Comparison of ENCODE assay signal across 24 cellular contexts in genomic region chr4:16993966-16994840, GRCh38.
"Had no signal": no experiment of that assay in that cellular context is flagged by ENCODE, and none has a peak within 500 bp of the region (broad histone marks: within the 10 kb centered on the region; RNA-seq: fewer than 3 reads in every experiment).

No MANE protein-coding gene starts in this region.

- H3K4me3 Mint-ChIP-seq: naive thymus-derived CD8-positive, alpha-beta T cell; neural crest cell; stimulated activated memory B cell treated with anti-CD40 and anti-IgM and Interleukin-4, amounts not matched to agents 10 μg/mL and 1 μg/mL and 100 μg/mL, for 72 hours; stimulated activated naive CD8-positive, alpha-beta T cell treated with anti-CD3 and anti-CD28 coated beads, Interleukin-15, Interleukin-2, amounts not matched to agents 100 ng/mL and 50 ng/mL, for 24 hours had no signal

- H3K4me3 ChIP-seq: esophagus muscularis mucosa, gastroesophageal sphincter, lung, mucosa of descending colon, psoas muscle, right lobe of liver, tibial artery, upper lobe of left lung, uterus had no signal

- H3K4me1 Mint-ChIP-seq: naive thymus-derived CD8-positive, alpha-beta T cell; stimulated activated memory B cell treated with anti-CD40 and anti-IgM and Interleukin-4, amounts not matched to agents 10 μg/mL and 1 μg/mL and 100 μg/mL, for 72 hours had no signal

- H3K27ac ChIP-seq: epithelial cell of prostate, esophagus muscularis mucosa, gastroesophageal sphincter, parathyroid adenoma, psoas muscle, right lobe of liver, tibial artery, upper lobe of left lung, uterus had no signal

- H3K9ac ChIP-seq: parathyroid adenoma had no signal

- H3K9me3 ChIP-seq: esophagus muscularis mucosa, gastroesophageal sphincter, mucosa of descending colon, psoas muscle, right lobe of liver, tibial artery, upper lobe of left lung, uterus had no signal

- H3K27me3 ChIP-seq: esophagus muscularis mucosa, gastroesophageal sphincter, right lobe of liver, tibial artery, upper lobe of left lung, uterus had no signal

- DNase-seq: effector memory CD4-positive, alpha-beta T cell; glutamatergic neuron; kidney; left cardiac atrium; left ventricle myocardium superior; mesenchymal stem cell; mucosa of descending colon; naive thymus-derived CD8-positive, alpha-beta T cell; nucleus accumbens; psoas muscle; retina; right lobe of liver; stimulated activated CD4-positive, alpha-beta T cell treated with anti-CD3 and anti-CD28 coated beads, Interleukin-4, amount 100 ng/mL, for 24 hours; tibial artery; upper lobe of left lung; uterus had no signal

- H2AFZ ChIP-seq: parathyroid adenoma had no signal

- H3K9me3 Mint-ChIP-seq: naive thymus-derived CD8-positive, alpha-beta T cell; stimulated activated naive CD8-positive, alpha-beta T cell treated with anti-CD3 and anti-CD28 coated beads, Interleukin-15, Interleukin-2, amounts not matched to agents 100 ng/mL and 50 ng/mL, for 24 hours had no signal

- H3K79me2 ChIP-seq: parathyroid adenoma had no signal

- H3K36me3 Mint-ChIP-seq: naive thymus-derived CD8-positive, alpha-beta T cell; stimulated activated memory B cell treated with anti-CD40 and anti-IgM and Interleukin-4, amounts not matched to agents 10 μg/mL and 1 μg/mL and 100 μg/mL, for 72 hours had no signal

- H3K27me3 Mint-ChIP-seq: stimulated activated memory B cell treated with anti-CD40 and anti-IgM and Interleukin-4, amounts not matched to agents 10 μg/mL and 1 μg/mL and 100 μg/mL, for 72 hours; stimulated activated naive CD8-positive, alpha-beta T cell treated with anti-CD3 and anti-CD28 coated beads, Interleukin-15, Interleukin-2, amounts not matched to agents 100 ng/mL and 50 ng/mL, for 24 hours had no signal

- H3K4me1 ChIP-seq: esophagus muscularis mucosa, gastroesophageal sphincter, parathyroid adenoma, psoas muscle, right lobe of liver, tibial artery, upper lobe of left lung, uterus had no signal

- H3K36me3 ChIP-seq: esophagus muscularis mucosa, gastroesophageal sphincter, right lobe of liver, tibial artery, upper lobe of left lung, uterus had no signal

- ATAC-seq: gastroesophageal sphincter; left cardiac atrium; left ventricle myocardium superior; mucosa of descending colon; naive thymus-derived CD8-positive, alpha-beta T cell; psoas muscle; right lobe of liver; stimulated activated memory B cell treated with anti-CD40 and anti-IgM and Interleukin-4, amounts not matched to agents 10 μg/mL and 1 μg/mL and 100 μg/mL, for 72 hours had no signal

- H3K27ac Mint-ChIP-seq: naive thymus-derived CD8-positive, alpha-beta T cell; stimulated activated memory B cell treated with anti-CD40 and anti-IgM and Interleukin-4, amounts not matched to agents 10 μg/mL and 1 μg/mL and 100 μg/mL, for 72 hours; stimulated activated naive CD8-positive, alpha-beta T cell treated with anti-CD3 and anti-CD28 coated beads, Interleukin-15, Interleukin-2, amounts not matched to agents 100 ng/mL and 50 ng/mL, for 24 hours had no signal
